20 cellular contexts compared by ENCODE assay signal in genomic region chr18:42107287-42108045, GRCh38.
DNase-seq lines count a peak whose midpoint lies in the region; ATAC-seq and TF ChIP-seq lines count a peak whose summit lies in the region.
"Had no signal": no experiment of that assay in that cellular context is flagged by ENCODE, and none has a peak within 500 bp of the region (broad histone marks: within the 10 kb centered on the region; RNA-seq: fewer than 3 reads in every experiment).

No MANE protein-coding gene starts in this region.

- H3K27me3 ChIP-seq in CD8-positive, alpha-beta memory T cell (ENCODE audit: insufficient read depth, low read length, poor library complexity, severe bottlenecking): no peaks in the 10 kb centered on the region
- H3K27me3 ChIP-seq in BE2C: no peaks in the 10 kb centered on the region
- H3K27me3 ChIP-seq: Peyer's patch, SJCRH30 had no signal

- H3K36me3 Mint-ChIP-seq in WTC11 (peaks cover 15% of the 10 kb centered on the region), glutamatergic neuron (ENCODE audit: unreplicated experiment) (peaks cover 3% of the 10 kb centered on the region)
- H3K36me3 Mint-ChIP-seq in CD8-positive, alpha-beta memory T cell: no peaks in the 10 kb centered on the region
- H3K36me3 Mint-ChIP-seq: CD8-positive, alpha-beta T cell had no signal

- peaks cover 14% of the 10 kb centered on the region for H3K4me1 Mint-ChIP-seq in WTC11
- peaks cover 10% of the 10 kb centered on the region for H3K4me1 Mint-ChIP-seq in glutamatergic neuron (ENCODE audit: low read depth, unreplicated experiment)
- no peaks in the 10 kb centered on the region for H3K4me1 Mint-ChIP-seq in CD8-positive, alpha-beta memory T cell

- no peak overlapping the region for H3K27ac ChIP-seq in CD8-positive, alpha-beta memory T cell (ENCODE audit: low read depth, low read length)
- H3K27ac ChIP-seq: 22Rv1, Peyer's patch, SJCRH30 had no signal

- H3K9me3 ChIP-seq in CD8-positive, alpha-beta memory T cell (ENCODE audit: low read length): no peaks in the 10 kb centered on the region
- H3K9me3 ChIP-seq in BE2C: no peaks in the 10 kb centered on the region
- H3K9me3 ChIP-seq: Peyer's patch, SJCRH30 had no signal

- H3K27me3 Mint-ChIP-seq in WTC11 (ENCODE audit: low read depth) (no peaks in the 10 kb centered on the region), glutamatergic neuron (ENCODE audit: unreplicated experiment) (no peaks in the 10 kb centered on the region)
- H3K27me3 Mint-ChIP-seq in CD8-positive, alpha-beta memory T cell: peaks cover 0 to 2% of the 10 kb centered on the region in 2 donors

- H3K4me3 ChIP-seq in CD8-positive, alpha-beta memory T cell (ENCODE audit: low read length): no peak overlapping the region
- no peak overlapping the region for H3K4me3 ChIP-seq in BE2C (ENCODE audit: low read depth, low read length)
- H3K4me3 ChIP-seq: Peyer's patch, SJCRH30 had no signal

- no peak overlapping the region for H3K4me3 Mint-ChIP-seq in WTC11
- H3K4me3 Mint-ChIP-seq in glutamatergic neuron (ENCODE audit: unreplicated experiment): peak overlapping the region; percentile 51
- no peak overlapping the region for H3K4me3 Mint-ChIP-seq in CD8-positive, alpha-beta memory T cell
- H3K4me3 Mint-ChIP-seq: CD8-positive, alpha-beta T cell had no signal

- H3K27ac Mint-ChIP-seq in WTC11: no peak overlapping the region
- peak overlapping the region; percentile 98 for H3K27ac Mint-ChIP-seq in glutamatergic neuron (ENCODE audit: unreplicated experiment)
- no peak overlapping the region for H3K27ac Mint-ChIP-seq in CD8-positive, alpha-beta memory T cell
- H3K27ac Mint-ChIP-seq: CD8-positive, alpha-beta T cell had no signal

- POLR2A ChIA-PET in WTC11 (lab: Charles Lee): no interaction called here
- POLR2A ChIA-PET in CD8-positive, alpha-beta memory T cell (lab: Charles Lee): no interaction called here

- CTCF ChIA-PET in WTC11 (lab: Charles Lee): interaction anchor here (0.5 to 1.0 kb wide), 2 partner anchors 45 to 79 kb away, joined by 3 read pairs; no protein-coding TSS in a partner anchor
- CTCF ChIA-PET in CD8-positive, alpha-beta memory T cell (lab: Charles Lee): no interaction called here

- H3K4me1 ChIP-seq in CD8-positive, alpha-beta memory T cell (ENCODE audit: insufficient read depth, low read length): no peaks in the 10 kb centered on the region
- H3K4me1 ChIP-seq in BE2C: no peaks in the 10 kb centered on the region
- H3K4me1 ChIP-seq: Peyer's patch, SJCRH30 had no signal

- H3K9me3 Mint-ChIP-seq in WTC11 (peaks cover 24% of the 10 kb centered on the region), glutamatergic neuron (ENCODE audit: unreplicated experiment) (peaks cover 4% of the 10 kb centered on the region)
- no peaks in the 10 kb centered on the region for H3K9me3 Mint-ChIP-seq in CD8-positive, alpha-beta memory T cell
- H3K9me3 Mint-ChIP-seq: CD8-positive, alpha-beta T cell had no signal

- DNase-seq in NCI-H146 (lab: John Stamatoyannopoulos, UW) (peak; percentile 5), NCI-H146 treated with DMSO at 0.1 percent for 48 hours (lab: John Stamatoyannopoulos, UW; ENCODE audit: unreplicated experiment) (no peak), WTC11 (ENCODE audit: low spot score) (no peak), glutamatergic neuron (peak; percentile 22), BE2C (no peak)
- no peak for DNase-seq in CD8-positive, alpha-beta memory T cell
- DNase-seq in activated effector memory CD4-positive, alpha-beta T cell treated with Interleukin-2 at 50 U/mL for 16 hours: no peak
- DNase-seq: Calu3; CD8-positive, alpha-beta T cell; GDM1; MM.1S; NCI-H1048; NCI-H2029; NCI-H2171; NCI-H345; NCI-H524 treated with DMSO at 0.1 percent for 48 hours; Peyer's patch; SJCRH30 had no signal

- TF ChIP-seq CTCF in WTC11 (IDR thresholded peaks at IDR 0.05): no peak
- no peak for TF ChIP-seq CTCF in glutamatergic neuron (IDR thresholded peaks at IDR 0.05; ENCODE audit: partially characterized antibody, unreplicated experiment)
- no peak for TF ChIP-seq CTCF in BE2C (IDR thresholded peaks at IDR 0.05; ENCODE audit: low read depth, low read length)

- ATAC-seq in WTC11: peak; percentile 59
- no peak for ATAC-seq in HG03565 (IDR thresholded peaks at IDR 0.05; ENCODE audit: unreplicated experiment)
- ATAC-seq: CD8-positive, alpha-beta T cell had no signal

- H3K36me3 ChIP-seq in CD8-positive, alpha-beta memory T cell (ENCODE audit: insufficient read depth, low read length): no peaks in the 10 kb centered on the region
- H3K36me3 ChIP-seq in BE2C: no peaks in the 10 kb centered on the region
- H3K36me3 ChIP-seq: Peyer's patch, SJCRH30 had no signal

TF ChIP-seq in WTC11, 78 proteins besides CTCF, POLR2A, EP300 and RAD21:
- TF ChIP-seq ARID4B (CRISPR knock-in tag; IDR thresholded peaks at IDR 0.05; ENCODE audit: borderline replicate concordance) (no peak), OVOL2 (CRISPR knock-in tag; IDR thresholded peaks at IDR 0.05; ENCODE audit: borderline replicate concordance) (no peak)

Comparison
In these comparisons a context has a peak if more than half of its experiments do, and no peak if none do; other contexts are left out.
1. DNase-seq: peak in NCI-H146 (single experiment) and glutamatergic neuron (single experiment); none in NCI-H146 treated with DMSO at 0.1 percent for 48 hours (single experiment), WTC11 (single experiment), CD8-positive, alpha-beta memory T cell (0 of 5), activated effector memory CD4-positive, alpha-beta T cell treated with Interleukin-2 at 50 U/mL for 16 hours (single experiment) and BE2C (single experiment).